ENCODE assay signal across 27 cellular contexts in genomic region chr6:29678114-29678513, GRCh38. TPM values are rescaled to one million over a fixed set of nuclear protein-coding genes. Genes with fewer than 3 reads are reported as not detected.
DNase-seq lines count a peak whose midpoint lies in the region; ATAC-seq and TF ChIP-seq lines count a peak whose summit lies in the region.
"Had no signal": no experiment of that assay in that cellular context is flagged by ENCODE, and none has a peak within 500 bp of the region (broad histone marks: within the 10 kb centered on the region; RNA-seq: fewer than 3 reads in every experiment).

No MANE protein-coding gene starts in this region.

- 0 out of 2 replicates have a peak, but pooled peaks cover 3% of the 10 kb centered on the region for H3K9me3 ChIP-seq in PC-9 (ENCODE audit: insufficient read depth, low read depth)
- H3K9me3 ChIP-seq: Caco-2, colonic mucosa, left ventricle myocardium inferior, ovary, right atrium auricular region, transverse colon had no signal

- H3K27ac Mint-ChIP-seq in activated naive CD4-positive, alpha-beta T cell treated with anti-CD3 and anti-CD28 coated beads, Interleukin-2, amount 50 U/mL, for 72 hours = no peak overlapping the region
- no peak overlapping the region for H3K27ac Mint-ChIP-seq in activated naive CD4-positive, alpha-beta T cell treated with anti-CD3 and anti-CD28 coated beads, Interleukin-2, amount 10 ng/mL, durations not matched to agents 7 days and 5 days
- H3K27ac Mint-ChIP-seq: activated naive CD4-positive, alpha-beta T cell treated with anti-CD3 and anti-CD28 coated beads, Interleukin-2, amount 50 U/mL, for 24 hours had no signal

- no TSS peak for BruUV-seq in PC-9 (replicated peaks; lab: Mats Ljungman, UMichigan)

- POLR2A ChIA-PET in PC-9 (lab: Charles Lee; ENCODE audit: unreplicated experiment) = no interaction called here

- intact Hi-C loops in PC-9 (cut with micrococcal nuclease; ENCODE audit: unreplicated experiment) = no loop called here

- H3K4me3 ChIP-seq in PC-9 = no peak overlapping the region
- no peak overlapping the region for H3K4me3 ChIP-seq in epithelial cell of proximal tubule (ENCODE audit: low read depth, low read length)
- H3K4me3 ChIP-seq: BLaER1, colonic mucosa, left ventricle myocardium inferior, ovary, right atrium auricular region, transverse colon had no signal

- H3K27me3 ChIP-seq in PC-9 (ENCODE audit: insufficient read depth, low read depth) = no peaks in the 10 kb centered on the region
- H3K27me3 ChIP-seq: BLaER1, colonic mucosa, ovary, right atrium auricular region, transverse colon had no signal

- H3K4me2 ChIP-seq in PC-9 = peak overlapping the region; percentile 35
- H3K4me2 ChIP-seq: BLaER1 had no signal

- no peaks in the 10 kb centered on the region for H3K9me3 Mint-ChIP-seq in activated naive CD4-positive, alpha-beta T cell treated with anti-CD3 and anti-CD28 coated beads, Interleukin-2, amount 50 U/mL, for 72 hours
- H3K9me3 Mint-ChIP-seq in activated naive CD4-positive, alpha-beta T cell treated with anti-CD3 and anti-CD28 coated beads, Interleukin-2, amount 10 ng/mL, durations not matched to agents 7 days and 5 days = no peaks in the 10 kb centered on the region
- H3K9me3 Mint-ChIP-seq: activated naive CD4-positive, alpha-beta T cell treated with anti-CD3 and anti-CD28 coated beads, Interleukin-2, amount 50 U/mL, for 24 hours had no signal

- CTCF ChIA-PET in activated naive CD4-positive, alpha-beta T cell treated with anti-CD3 and anti-CD28 coated beads, Interleukin-2, amount 10 ng/mL, durations not matched to agents 7 days and 5 days (lab: Charles Lee) = interaction anchor here (1.4 to 5.2 kb wide), 2 partner anchors 24 to 157 kb away, joined by 5 to 30 read pairs; no protein-coding TSS in a partner anchor
- CTCF ChIA-PET in PC-9 (lab: Charles Lee) = interaction anchor here (0.6 to 4.2 kb wide), 4 partner anchors 18 to 69 kb away, joined by 4 to 39 read pairs (median 10); no protein-coding TSS in a partner anchor

- H3K4me1 ChIP-seq in PC-9 (replicated peaks; ENCODE audit: insufficient read depth) = peaks cover 28% of the 10 kb centered on the region
- H3K4me1 ChIP-seq: Caco-2, colonic mucosa, left ventricle myocardium inferior, transverse colon had no signal

- H3F3A ChIP-seq in PC-9 (ENCODE audit: insufficient read depth, low read depth) = peaks cover 24% of the 10 kb centered on the region; the same call in 1 of the 2 replicates

- no peaks in the 10 kb centered on the region for H3K36me3 ChIP-seq in PC-9 (ENCODE audit: low read depth)
- H3K36me3 ChIP-seq: BLaER1, colonic mucosa, left ventricle myocardium inferior, ovary, right atrium auricular region, transverse colon had no signal

- no peaks in the 10 kb centered on the region for H3K79me2 ChIP-seq in PC-9 (ENCODE audit: low read depth)

- peaks cover 33% of the 10 kb centered on the region for H3K27me3 Mint-ChIP-seq in activated naive CD4-positive, alpha-beta T cell treated with anti-CD3 and anti-CD28 coated beads, Interleukin-2, amount 10 ng/mL, durations not matched to agents 7 days and 5 days

- peak; percentile 38 to 43 for ATAC-seq in activated naive CD4-positive, alpha-beta T cell treated with anti-CD3 and anti-CD28 coated beads, Interleukin-2, amount 50 U/mL, for 72 hours
- peak; percentile 36 for ATAC-seq in stimulated activated naive CD8-positive, alpha-beta T cell treated with anti-CD3 and anti-CD28 coated beads, Interleukin-15, Interleukin-2, amounts not matched to agents 100 U/mL and 50 U/mL, for 24 hours

- no peak for DNase-seq in activated naive CD4-positive, alpha-beta T cell treated with anti-CD3 and anti-CD28 coated beads, Interleukin-2, amount 50 U/mL, for 72 hours (ENCODE audit: low spot score in 2 of 2)
- no peak for DNase-seq in activated naive CD4-positive, alpha-beta T cell treated with anti-CD3 and anti-CD28 coated beads, Interleukin-2, amount 10 ng/mL, durations not matched to agents 7 days and 5 days
- DNase-seq in PC-9 (peak in 1 of 2 experiments; percentile 53), epithelial cell of proximal tubule (ENCODE audit: low read depth) (peak; percentile 43), NCI-H146 (lab: John Stamatoyannopoulos, UW) (no peak), NCI-H526 (lab: John Stamatoyannopoulos, UW) (no peak)
- no peak for DNase-seq in stimulated activated naive CD8-positive, alpha-beta T cell treated with anti-CD3 and anti-CD28 coated beads, Interleukin-15, Interleukin-2, amounts not matched to agents 100 U/mL and 50 U/mL, for 24 hours
- DNase-seq in activated CD4-positive, alpha-beta T cell treated with anti-CD3 and anti-CD28 coated beads for 1 hour = no peak
- DNase-seq: ACHN; activated T-cell treated with anti-CD3 and anti-CD28 coated beads, Interleukin-2, amount 50 U/mL, for 48 hours; Caco-2; colonic mucosa; glutamatergic neuron; left ventricle myocardium inferior; NCI-H1436; NCI-H526 treated with DMSO at 0.1 percent for 48 hours; ovary; SIG-M5; stimulated activated CD4-positive, alpha-beta T cell treated with anti-CD3 and anti-CD28 coated beads, Interleukin-12 subunit alpha, Interleukin-12 subunit beta, amount 100 ng/mL, for 4 hours; stimulated activated CD4-positive, alpha-beta T cell treated with anti-CD3 and anti-CD28 coated beads, Interleukin-4, amount 100 ng/mL, for 4 hours; transverse colon had no signal

- H4K20me1 ChIP-seq in PC-9 (ENCODE audit: insufficient read depth) = no peaks in the 10 kb centered on the region
- H4K20me1 ChIP-seq: BLaER1 had no signal

- no peaks in the 10 kb centered on the region for H3K36me3 Mint-ChIP-seq in activated naive CD4-positive, alpha-beta T cell treated with anti-CD3 and anti-CD28 coated beads, Interleukin-2, amount 50 U/mL, for 72 hours
- no peaks in the 10 kb centered on the region for H3K36me3 Mint-ChIP-seq in activated naive CD4-positive, alpha-beta T cell treated with anti-CD3 and anti-CD28 coated beads, Interleukin-2, amount 10 ng/mL, durations not matched to agents 7 days and 5 days
- H3K36me3 Mint-ChIP-seq: activated naive CD4-positive, alpha-beta T cell treated with anti-CD3 and anti-CD28 coated beads, Interleukin-2, amount 50 U/mL, for 24 hours had no signal

- H3K4me1 Mint-ChIP-seq in activated naive CD4-positive, alpha-beta T cell treated with anti-CD3 and anti-CD28 coated beads, Interleukin-2, amount 10 ng/mL, durations not matched to agents 7 days and 5 days = peaks cover 11% of the 10 kb centered on the region
- H3K4me1 Mint-ChIP-seq: nephron had no signal

- H3K9me2 ChIP-seq in PC-9 (ENCODE audit: insufficient read depth) = no peaks in the 10 kb centered on the region

- TF ChIP-seq CTCF in PC-9 (conservative IDR thresholded peaks at IDR 0.05) (no peak), epithelial cell of proximal tubule (conservative IDR thresholded peaks at IDR 0.05; ENCODE audit: low read depth, low read length) (no peak)

- peak overlapping the region; percentile 57 for H3K27ac ChIP-seq in PC-9
- H3K27ac ChIP-seq: BLaER1, colonic mucosa, left ventricle myocardium inferior, ovary, transverse colon had no signal

- H2AFZ ChIP-seq in PC-9 = no peak overlapping the region

- no peak overlapping the region for H3K4me3 Mint-ChIP-seq in activated naive CD4-positive, alpha-beta T cell treated with anti-CD3 and anti-CD28 coated beads, Interleukin-2, amount 10 ng/mL, durations not matched to agents 7 days and 5 days
- H3K4me3 Mint-ChIP-seq: activated naive CD4-positive, alpha-beta T cell treated with anti-CD3 and anti-CD28 coated beads, Interleukin-2, amount 50 U/mL, for 24 hours; nephron had no signal

RNA-seq across cellular contexts. Expression of gene ZFP57, which starts 2.8 kb away (rescaled TPM):
- total RNA-seq in activated naive CD4-positive, alpha-beta T cell treated with anti-CD3 and anti-CD28 coated beads, Interleukin-2, amount 50 U/mL, for 72 hours = 1 to 10 TPM in 1 of 2 donors, not detected in 1; 5.9 TPM
- total RNA-seq in PC-9 (2021) = 0.98 and 1.1 TPM in 2 replicates
- total RNA-seq in epithelial cell of proximal tubule = 0.12 and 1.4 TPM in 2 replicates
- total RNA-seq: Caco-2, colonic mucosa, left ventricle myocardium inferior, mononuclear cell, OCI-LY7 had no signal

RNA-seq across cellular contexts. Expression of gene MOG, which starts 21.2 kb away (rescaled TPM):
- total RNA-seq in activated naive CD4-positive, alpha-beta T cell treated with anti-CD3 and anti-CD28 coated beads, Interleukin-2, amount 50 U/mL, for 72 hours = not detected
- total RNA-seq in PC-9 (2021) (not detected in 2 replicates), epithelial cell of proximal tubule (not detected in 2 replicates)
- total RNA-seq: Caco-2, colonic mucosa, mononuclear cell, OCI-LY7, transverse colon had no signal

RNA-seq across cellular contexts. Expression of gene HLA-F, which starts 45.1 kb away (rescaled TPM):
- 100 to 1,000 TPM; 220 to 504 TPM for total RNA-seq in activated naive CD4-positive, alpha-beta T cell treated with anti-CD3 and anti-CD28 coated beads, Interleukin-2, amount 50 U/mL, for 72 hours
- 7.6 and 12.5 TPM in 2 replicates for total RNA-seq in PC-9 (2021)
- 2.5 and 2.8 TPM in 2 replicates for total RNA-seq in epithelial cell of proximal tubule

RNA-seq across cellular contexts. Expression of gene GABBR1, which starts 45.1 kb away (rescaled TPM):
- total RNA-seq in activated naive CD4-positive, alpha-beta T cell treated with anti-CD3 and anti-CD28 coated beads, Interleukin-2, amount 50 U/mL, for 72 hours = 10 to 100 TPM; 21.7 to 25.3 TPM
- total RNA-seq in PC-9 (2021) (36.3 and 43.6 TPM in 2 replicates), epithelial cell of proximal tubule (3.1 and 6.4 TPM in 2 replicates)

Comparison
In these comparisons a context has a peak if more than half of its experiments do, and no peak if none do; other contexts are left out.
1. RNA of gene HLA-F, which starts 45.1 kb away (total RNA-seq): 220 to 504 TPM in activated naive CD4-positive, alpha-beta T cell treated with anti-CD3 and anti-CD28 coated beads, Interleukin-2, amount 50 U/mL, for 72 hours; 7.6 to 12.5 TPM in PC-9 and 2.5 to 2.8 TPM in epithelial cell of proximal tubule; every median in the first group is over 10 times any median in the second.